In the genomic region with DNA sequence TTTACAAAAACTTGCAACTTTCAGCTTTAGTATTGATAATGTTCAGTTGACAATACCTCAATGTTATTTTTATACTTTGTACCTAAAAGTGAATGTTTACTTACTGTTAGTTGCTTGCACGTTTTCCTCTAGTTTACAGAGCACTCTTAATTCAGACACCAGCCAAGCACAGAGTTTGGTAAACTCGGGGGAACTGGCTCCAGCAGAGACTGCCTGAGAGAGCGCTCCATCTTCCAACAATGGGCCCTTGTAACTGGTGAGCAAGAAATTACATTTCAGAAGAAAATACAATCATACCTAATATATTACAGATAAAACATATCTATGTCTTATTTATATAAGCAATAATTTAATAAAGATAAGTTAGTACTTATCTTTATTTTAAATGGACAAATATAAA, we compare ENCODE assay signal across 1 cellular context.
TF ChIP-seq lines count a peak whose summit lies in the region.

No MANE protein-coding gene starts in this region.

TF ChIP-seq in GM23338, 12 proteins besides CTCF, POLR2A, EP300 and RAD21 (continued from another document):
- TF ChIP-seq, protein P1, sequence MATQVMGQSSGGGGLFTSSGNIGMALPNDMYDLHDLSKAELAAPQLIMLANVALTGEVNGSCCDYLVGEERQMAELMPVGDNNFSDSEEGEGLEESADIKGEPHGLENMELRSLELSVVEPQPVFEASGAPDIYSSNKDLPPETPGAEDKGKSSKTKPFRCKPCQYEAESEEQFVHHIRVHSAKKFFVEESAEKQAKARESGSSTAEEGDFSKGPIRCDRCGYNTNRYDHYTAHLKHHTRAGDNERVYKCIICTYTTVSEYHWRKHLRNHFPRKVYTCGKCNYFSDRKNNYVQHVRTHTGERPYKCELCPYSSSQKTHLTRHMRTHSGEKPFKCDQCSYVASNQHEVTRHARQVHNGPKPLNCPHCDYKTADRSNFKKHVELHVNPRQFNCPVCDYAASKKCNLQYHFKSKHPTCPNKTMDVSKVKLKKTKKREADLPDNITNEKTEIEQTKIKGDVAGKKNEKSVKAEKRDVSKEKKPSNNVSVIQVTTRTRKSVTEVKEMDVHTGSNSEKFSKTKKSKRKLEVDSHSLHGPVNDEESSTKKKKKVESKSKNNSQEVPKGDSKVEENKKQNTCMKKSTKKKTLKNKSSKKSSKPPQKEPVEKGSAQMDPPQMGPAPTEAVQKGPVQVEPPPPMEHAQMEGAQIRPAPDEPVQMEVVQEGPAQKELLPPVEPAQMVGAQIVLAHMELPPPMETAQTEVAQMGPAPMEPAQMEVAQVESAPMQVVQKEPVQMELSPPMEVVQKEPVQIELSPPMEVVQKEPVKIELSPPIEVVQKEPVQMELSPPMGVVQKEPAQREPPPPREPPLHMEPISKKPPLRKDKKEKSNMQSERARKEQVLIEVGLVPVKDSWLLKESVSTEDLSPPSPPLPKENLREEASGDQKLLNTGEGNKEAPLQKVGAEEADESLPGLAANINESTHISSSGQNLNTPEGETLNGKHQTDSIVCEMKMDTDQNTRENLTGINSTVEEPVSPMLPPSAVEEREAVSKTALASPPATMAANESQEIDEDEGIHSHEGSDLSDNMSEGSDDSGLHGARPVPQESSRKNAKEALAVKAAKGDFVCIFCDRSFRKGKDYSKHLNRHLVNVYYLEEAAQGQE (IDR thresholded peaks at IDR 0.05; ENCODE audit: unreplicated experiment) = no peak
- TF ChIP-seq ZNF331 (CRISPR knock-in tag; IDR thresholded peaks at IDR 0.05; ENCODE audit: low read depth) = no peak
